20 cellular contexts compared by ENCODE assay signal in the genomic region with DNA sequence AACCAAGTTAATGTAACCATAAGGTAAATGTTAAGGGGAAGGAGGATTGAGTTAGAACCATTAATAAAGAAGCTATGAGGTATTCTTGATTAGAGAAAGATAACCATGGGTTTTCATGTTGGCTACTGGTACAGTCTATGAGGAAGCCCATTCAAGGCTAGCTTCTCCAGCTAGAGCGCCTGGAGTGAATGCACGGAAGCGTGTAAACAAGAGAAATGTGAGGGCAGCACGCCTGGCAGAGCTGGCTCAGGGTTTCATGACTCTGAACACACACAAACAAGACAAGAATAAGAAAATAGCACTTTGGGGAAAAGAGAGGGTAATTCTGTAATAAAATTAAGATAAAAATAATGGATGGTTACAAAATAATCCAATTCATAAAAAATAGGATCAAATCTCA.
DNase-seq lines count a peak whose midpoint lies in the region; TF ChIP-seq lines count a peak whose summit lies in the region.
"Had no signal": no experiment of that assay in that cellular context is flagged by ENCODE, and none has a peak within 500 bp of the region (broad histone marks: within the 10 kb centered on the region; RNA-seq: fewer than 3 reads in every experiment).

No MANE protein-coding gene starts in this region.

- H4K20me1 ChIP-seq in PC-9 (ENCODE audit: insufficient read depth), result no peaks in the 10 kb centered on the region

- H3K9me3 Mint-ChIP-seq in nephron progenitor cell, result peaks cover 16% of the 10 kb centered on the region

- no peaks in the 10 kb centered on the region for H3K36me3 Mint-ChIP-seq in nephron progenitor cell (ENCODE audit: low read depth)

- DNase-seq in NCI-H345 (lab: John Stamatoyannopoulos, UW) (peak; percentile 42), NCI-H345 treated with DMSO at 0.1 percent for 48 hours (lab: John Stamatoyannopoulos, UW; ENCODE audit: unreplicated experiment) (no peak), NCI-H1930 (lab: John Stamatoyannopoulos, UW) (peak; percentile 35 to 52), NCI-H69 (lab: John Stamatoyannopoulos, UW) (peak; percentile 71), nephron progenitor cell (no peak), occipital lobe (lab: John Stamatoyannopoulos, UW) (no peak), cerebellar nuclear complex (lab: John Stamatoyannopoulos, UW) (no peak), PC-9 (no peak)
- DNase-seq: Calu3; GM23248; H7; Karpas-422; MV-4-11; NCI-H2171; NCI-H226; NCI-H526 treated with DMSO at 0.1 percent for 48 hours; NK-92 treated with Interleukin-12 subunit alpha and Interleukin-12 subunit beta, amount 100 ng/mL, for 24 hours; PC-3; SJCRH30; T-helper 17 cell had no signal

- no peak overlapping the region for H3K4me3 ChIP-seq in PC-9
- H3K4me3 ChIP-seq: GM23248, SJCRH30 had no signal

- BruUV-seq in PC-9 (replicated peaks; lab: Mats Ljungman, UMichigan), result no TSS peak

- no peaks in the 10 kb centered on the region for H3K9me3 ChIP-seq in PC-9 (ENCODE audit: insufficient read depth, low read depth)
- H3K9me3 ChIP-seq: SJCRH30 had no signal

- POLR2A ChIA-PET in PC-9 (lab: Charles Lee; ENCODE audit: unreplicated experiment), result no interaction called here

- H2AFZ ChIP-seq in PC-9, result no peak overlapping the region
- H2AFZ ChIP-seq: GM23248 had no signal

- peak overlapping the region; percentile 4 for H3K27ac Mint-ChIP-seq in nephron progenitor cell
- H3K27ac Mint-ChIP-seq: T-helper 17 cell had no signal

- H3K27me3 ChIP-seq in PC-9 (ENCODE audit: insufficient read depth, low read depth), result no peaks in the 10 kb centered on the region
- H3K27me3 ChIP-seq: SJCRH30 had no signal

- H3K4me2 ChIP-seq in PC-9, result no peak overlapping the region

- H3K27me3 Mint-ChIP-seq in nephron progenitor cell (ENCODE audit: low read depth, poor library complexity), result no peaks in the 10 kb centered on the region

- no peak overlapping the region for H3K4me3 Mint-ChIP-seq in nephron progenitor cell
- H3K4me3 Mint-ChIP-seq: T-helper 17 cell had no signal

- H3K4me1 ChIP-seq in PC-9 (replicated peaks; ENCODE audit: insufficient read depth), result no peaks in the 10 kb centered on the region
- H3K4me1 ChIP-seq: SJCRH30 had no signal

- CTCF ChIA-PET in PC-9 (lab: Charles Lee), result no interaction called here

- no peaks in the 10 kb centered on the region for H3K9me2 ChIP-seq in PC-9 (ENCODE audit: insufficient read depth)

- H3K27ac ChIP-seq in PC-9, result no peak overlapping the region
- H3K27ac ChIP-seq: GM23248, SJCRH30 had no signal

- no peak for TF ChIP-seq CTCF in nephron progenitor cell (IDR thresholded peaks at IDR 0.05)
- TF ChIP-seq CTCF in PC-9 (conservative IDR thresholded peaks at IDR 0.05), result no peak

- H3K36me3 ChIP-seq in PC-9 (ENCODE audit: low read depth), result no peaks in the 10 kb centered on the region
- H3K36me3 ChIP-seq: SJCRH30 had no signal

- H3K4me1 Mint-ChIP-seq in nephron progenitor cell, result no peaks in the 10 kb centered on the region
- H3K4me1 Mint-ChIP-seq: T-helper 17 cell had no signal

- intact Hi-C loops in PC-9 (cut with micrococcal nuclease; ENCODE audit: unreplicated experiment), result no loop called here

- no peaks in the 10 kb centered on the region for H3K79me2 ChIP-seq in PC-9 (ENCODE audit: low read depth)

- no peaks in the 10 kb centered on the region for H3F3A ChIP-seq in PC-9 (ENCODE audit: insufficient read depth, low read depth)

Comparison
In these comparisons a context has a peak if more than half of its experiments do, and no peak if none do; other contexts are left out.
1. DNase-seq: peak in NCI-H345 (single experiment), NCI-H1930 (2 of 2) and NCI-H69 (single experiment); none in NCI-H345 treated with DMSO at 0.1 percent for 48 hours (single experiment), nephron progenitor cell (single experiment), occipital lobe (single experiment), cerebellar nuclear complex (0 of 2) and PC-9 (0 of 2).